Comparison of ENCODE assay signal across 24 cellular contexts in the genomic region with DNA sequence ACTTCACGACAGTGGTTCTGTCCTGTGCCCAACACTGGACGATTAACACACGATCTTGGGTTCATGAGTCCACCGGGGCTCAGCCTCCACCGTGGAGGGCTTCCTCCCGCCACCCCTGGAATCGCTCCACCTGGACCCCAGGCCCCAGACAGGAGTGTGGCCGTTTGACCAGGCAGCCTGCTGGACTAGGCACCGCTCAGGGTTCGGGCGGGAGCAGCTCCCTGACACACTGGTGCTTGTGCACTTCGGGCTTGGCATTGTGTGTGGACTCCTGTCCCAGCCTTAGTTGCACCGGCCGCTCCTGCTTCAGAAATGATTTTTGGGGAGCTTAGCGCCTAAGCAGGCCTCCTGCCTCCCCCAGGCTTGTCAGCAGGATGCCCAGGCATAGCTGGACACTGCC.
"Had no signal": no experiment of that assay in that cellular context is flagged by ENCODE, and none has a peak within 500 bp of the region (broad histone marks: within the 10 kb centered on the region; RNA-seq: fewer than 3 reads in every experiment).

No MANE protein-coding gene starts in this region.

- H3K4me3 Mint-ChIP-seq: naive B cell; naive thymus-derived CD8-positive, alpha-beta T cell; natural killer cell treated with Interleukin-12 subunit alpha and Interleukin-12 subunit beta and Interleukin-15 and Interleukin-18, amount 100 ng/mL, for 72 hours; nephron progenitor cell; neural crest cell; stimulated activated naive B cell treated with anti-CD40 and anti-IgM and Interleukin-4, amounts not matched to agents 10 μg/mL and 1 μg/mL and 100 μg/mL, for 72 hours had no signal

- H3K9me3 Mint-ChIP-seq: natural killer cell treated with Interleukin-12 subunit alpha and Interleukin-12 subunit beta and Interleukin-15 and Interleukin-18, amount 100 ng/mL, for 72 hours had no signal

- H3K36me3 Mint-ChIP-seq: naive B cell; naive thymus-derived CD8-positive, alpha-beta T cell; natural killer cell treated with Interleukin-12 subunit alpha and Interleukin-12 subunit beta and Interleukin-15 and Interleukin-18, amount 100 ng/mL, for 72 hours; stimulated activated naive B cell treated with anti-CD40 and anti-IgM and Interleukin-4, amounts not matched to agents 10 μg/mL and 1 μg/mL and 100 μg/mL, for 72 hours had no signal

- H3K27me3 Mint-ChIP-seq: naive B cell; naive thymus-derived CD8-positive, alpha-beta T cell; natural killer cell treated with Interleukin-12 subunit alpha and Interleukin-12 subunit beta and Interleukin-15 and Interleukin-18, amount 100 ng/mL, for 72 hours; progenitor cell of endocrine pancreas; stimulated activated naive B cell treated with anti-CD40 and anti-IgM and Interleukin-4, amounts not matched to agents 10 μg/mL and 1 μg/mL and 100 μg/mL, for 72 hours had no signal

- ATAC-seq: naive thymus-derived CD8-positive, alpha-beta T cell; psoas muscle; right cardiac atrium; right lobe of liver; stimulated activated naive B cell treated with anti-CD40 and anti-IgM and Interleukin-4, amounts not matched to agents 10 μg/mL and 1 μg/mL and 100 μg/mL, for 72 hours had no signal

- H3K4me1 Mint-ChIP-seq: naive B cell; naive thymus-derived CD8-positive, alpha-beta T cell; neural crest cell; stimulated activated naive B cell treated with anti-CD40 and anti-IgM and Interleukin-4, amounts not matched to agents 10 μg/mL and 1 μg/mL and 100 μg/mL, for 72 hours had no signal

- DNase-seq: naive B cell; naive thymus-derived CD8-positive, alpha-beta T cell; nephron progenitor cell; occipital lobe; ovary; psoas muscle; right cardiac atrium; right lobe of liver; sigmoid colon; small intestine; spleen; stimulated activated CD4-positive, alpha-beta T cell treated with anti-CD3 and anti-CD28 coated beads, Interleukin-12 subunit alpha, Interleukin-12 subunit beta, amount 100 ng/mL, for 4 hours; stimulated activated CD4-positive, alpha-beta T cell treated with anti-CD3 and anti-CD28 coated beads, Interleukin-1b, Interleukin-23, amount 100 ng/mL, for 48 hours; stimulated activated CD4-positive, alpha-beta T cell treated with anti-CD3 and anti-CD28 coated beads, Interleukin-4, amount 100 ng/mL, for 1 hour; stimulated activated CD4-positive, alpha-beta T cell treated with anti-CD3 and anti-CD28 coated beads, Interleukin-4, amount 100 ng/mL, for 4 hours; stimulated activated CD8-positive, alpha-beta memory T cell treated with anti-CD3 and anti-CD28 coated beads, Interleukin-4, amount 100 ng/mL, for 48 hours; stimulated activated naive B cell treated with anti-CD40 and anti-IgM and Interleukin-4, amounts not matched to agents 10 μg/mL and 1 μg/mL and 100 μg/mL, for 72 hours; stimulated activated naive CD4-positive, alpha-beta T cell treated with Interleukin-2 at 50 U/mL for 16 hours; stomach; thyroid gland; trophoblast cell had no signal

- H3K27ac Mint-ChIP-seq: naive B cell; naive thymus-derived CD8-positive, alpha-beta T cell; natural killer cell treated with Interleukin-12 subunit alpha and Interleukin-12 subunit beta and Interleukin-15 and Interleukin-18, amount 100 ng/mL, for 72 hours; progenitor cell of endocrine pancreas; stimulated activated naive B cell treated with anti-CD40 and anti-IgM and Interleukin-4, amounts not matched to agents 10 μg/mL and 1 μg/mL and 100 μg/mL, for 72 hours had no signal
